ENCODE assay signal across 1 cellular context in genomic region chr19:43782311-43782660, GRCh38.
TF ChIP-seq lines count a peak whose summit lies in the region.

No MANE protein-coding gene starts in this region.

TF ChIP-seq in HEK293, 187 proteins besides CTCF, POLR2A, EP300 and RAD21 (continued from another document):
- TF ChIP-seq ZNF311 (tag by site-specific recombination; IDR thresholded peaks at IDR 0.05; ENCODE audit: borderline replicate concordance) (peak; percentile 72; the same call in 1 of the 2 replicates), HOXA7 (CRISPR knock-in tag; IDR thresholded peaks at IDR 0.05; ENCODE audit: borderline replicate concordance) (no peak), ZSCAN4 (tag by site-specific recombination; IDR thresholded peaks at IDR 0.05) (no peak), ZNF433 (tag by site-specific recombination; IDR thresholded peaks at IDR 0.05; ENCODE audit: low read depth) (no peak), ZFP69B (tag by site-specific recombination; IDR thresholded peaks at IDR 0.05) (no peak), ZNF776 (tag by site-specific recombination; IDR thresholded peaks at IDR 0.05; ENCODE audit: borderline replicate concordance) (no peak), ZNF223 (tag by site-specific recombination; IDR thresholded peaks at IDR 0.05) (no peak), ZNF621 (tag by site-specific recombination; IDR thresholded peaks at IDR 0.05) (0 out of 2 replicates have a peak, but pooled peaks have one; percentile 22), ZNF184 (tag by site-specific recombination; IDR thresholded peaks at IDR 0.05) (no peak), ZNF426 (tag by site-specific recombination; IDR thresholded peaks at IDR 0.05) (no peak), ZNF658 (tag by site-specific recombination; IDR thresholded peaks at IDR 0.05) (0 out of 2 replicates have a peak, but pooled peaks have one; percentile 27), ZNF660 (tag by site-specific recombination; IDR thresholded peaks at IDR 0.05) (no peak), OVOL3 (tag by site-specific recombination; IDR thresholded peaks at IDR 0.05) (no peak), ZNF148 (tag by site-specific recombination; IDR thresholded peaks at IDR 0.05; ENCODE audit: borderline replicate concordance) (peak; percentile 68; the same call in 1 of the 2 replicates), EGR2 (tag by site-specific recombination; IDR thresholded peaks at IDR 0.05; ENCODE audit: low read depth) (peak; percentile 64; the same call in 1 of the 2 replicates), ZNF114 (tag by site-specific recombination; IDR thresholded peaks at IDR 0.05) (no peak), KLF1 (tag by site-specific recombination; IDR thresholded peaks at IDR 0.05) (peak; percentile 29; the same call in 1 of the 2 replicates)
